In the genomic region with DNA sequence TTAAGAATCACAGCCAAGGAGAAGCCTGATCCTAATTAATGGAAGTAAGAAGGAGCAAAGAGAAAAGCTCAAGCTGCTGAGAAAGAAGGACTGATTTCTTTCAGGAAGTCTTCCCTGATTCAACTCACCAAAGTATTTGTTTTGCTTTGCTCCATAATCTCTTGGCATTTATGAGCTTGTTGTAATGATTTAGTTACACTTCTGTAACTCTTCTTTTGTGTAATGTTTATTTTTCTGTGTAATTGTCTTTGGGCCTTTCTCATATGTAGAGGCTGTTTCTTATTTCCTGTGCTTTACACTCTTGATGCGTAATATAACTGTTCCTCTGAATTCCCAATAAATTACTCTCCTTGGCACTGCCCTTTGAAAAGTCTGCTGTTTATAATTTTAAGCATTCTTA, we compare ENCODE assay signal across 1 cellular context.
TF ChIP-seq lines count a peak whose summit lies in the region.

No MANE protein-coding gene starts in this region.

TF ChIP-seq in HEK293, 187 proteins besides CTCF, POLR2A, EP300 and RAD21 (continued from another document and continues in another):
- TF ChIP-seq, protein P1, sequence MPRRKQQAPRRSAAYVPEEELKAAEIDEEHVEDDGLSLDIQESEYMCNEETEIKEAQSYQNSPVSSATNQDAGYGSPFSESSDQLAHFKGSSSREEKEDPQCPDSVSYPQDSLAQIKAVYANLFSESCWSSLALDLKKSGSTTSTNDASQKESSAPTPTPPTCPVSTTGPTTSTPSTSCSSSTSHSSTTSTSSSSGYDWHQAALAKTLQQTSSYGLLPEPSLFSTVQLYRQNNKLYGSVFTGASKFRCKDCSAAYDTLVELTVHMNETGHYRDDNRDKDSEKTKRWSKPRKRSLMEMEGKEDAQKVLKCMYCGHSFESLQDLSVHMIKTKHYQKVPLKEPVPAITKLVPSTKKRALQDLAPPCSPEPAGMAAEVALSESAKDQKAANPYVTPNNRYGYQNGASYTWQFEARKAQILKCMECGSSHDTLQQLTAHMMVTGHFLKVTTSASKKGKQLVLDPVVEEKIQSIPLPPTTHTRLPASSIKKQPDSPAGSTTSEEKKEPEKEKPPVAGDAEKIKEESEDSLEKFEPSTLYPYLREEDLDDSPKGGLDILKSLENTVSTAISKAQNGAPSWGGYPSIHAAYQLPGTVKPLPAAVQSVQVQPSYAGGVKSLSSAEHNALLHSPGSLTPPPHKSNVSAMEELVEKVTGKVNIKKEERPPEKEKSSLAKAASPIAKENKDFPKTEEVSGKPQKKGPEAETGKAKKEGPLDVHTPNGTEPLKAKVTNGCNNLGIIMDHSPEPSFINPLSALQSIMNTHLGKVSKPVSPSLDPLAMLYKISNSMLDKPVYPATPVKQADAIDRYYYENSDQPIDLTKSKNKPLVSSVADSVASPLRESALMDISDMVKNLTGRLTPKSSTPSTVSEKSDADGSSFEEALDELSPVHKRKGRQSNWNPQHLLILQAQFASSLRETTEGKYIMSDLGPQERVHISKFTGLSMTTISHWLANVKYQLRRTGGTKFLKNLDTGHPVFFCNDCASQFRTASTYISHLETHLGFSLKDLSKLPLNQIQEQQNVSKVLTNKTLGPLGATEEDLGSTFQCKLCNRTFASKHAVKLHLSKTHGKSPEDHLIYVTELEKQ (tag by site-specific recombination; IDR thresholded peaks at IDR 0.05; ENCODE audit: borderline replicate concordance): peak; percentile 97
- peak; percentile 72 for TF ChIP-seq ZBTB17 (tag by site-specific recombination; IDR thresholded peaks at IDR 0.05)
- TF ChIP-seq HOXD13 (CRISPR knock-in tag; IDR thresholded peaks at IDR 0.05; ENCODE audit: borderline replicate concordance): 0 out of 2 replicates have a peak, but pooled peaks have one; percentile 72
- peak; percentile 83 for TF ChIP-seq TCF7L2 (IDR thresholded peaks at IDR 0.05; ENCODE audit: borderline replicate concordance, low read depth, low read length)
- TF ChIP-seq ZNF561 (tag by site-specific recombination; IDR thresholded peaks at IDR 0.05; ENCODE audit: borderline replicate concordance): no peak
- no peak for TF ChIP-seq ZNF112 (tag by site-specific recombination; IDR thresholded peaks at IDR 0.05)
- no peak for TF ChIP-seq ZNF660 (tag by site-specific recombination; IDR thresholded peaks at IDR 0.05)
- peak; percentile 66 for TF ChIP-seq SCRT2 (tag by site-specific recombination; IDR thresholded peaks at IDR 0.05)
- TF ChIP-seq ZNF777 (tag by site-specific recombination; IDR thresholded peaks at IDR 0.05; ENCODE audit: borderline replicate concordance): no peak
- no peak for TF ChIP-seq HOXA7 (CRISPR knock-in tag; IDR thresholded peaks at IDR 0.05; ENCODE audit: borderline replicate concordance)
- TF ChIP-seq, protein P2, sequence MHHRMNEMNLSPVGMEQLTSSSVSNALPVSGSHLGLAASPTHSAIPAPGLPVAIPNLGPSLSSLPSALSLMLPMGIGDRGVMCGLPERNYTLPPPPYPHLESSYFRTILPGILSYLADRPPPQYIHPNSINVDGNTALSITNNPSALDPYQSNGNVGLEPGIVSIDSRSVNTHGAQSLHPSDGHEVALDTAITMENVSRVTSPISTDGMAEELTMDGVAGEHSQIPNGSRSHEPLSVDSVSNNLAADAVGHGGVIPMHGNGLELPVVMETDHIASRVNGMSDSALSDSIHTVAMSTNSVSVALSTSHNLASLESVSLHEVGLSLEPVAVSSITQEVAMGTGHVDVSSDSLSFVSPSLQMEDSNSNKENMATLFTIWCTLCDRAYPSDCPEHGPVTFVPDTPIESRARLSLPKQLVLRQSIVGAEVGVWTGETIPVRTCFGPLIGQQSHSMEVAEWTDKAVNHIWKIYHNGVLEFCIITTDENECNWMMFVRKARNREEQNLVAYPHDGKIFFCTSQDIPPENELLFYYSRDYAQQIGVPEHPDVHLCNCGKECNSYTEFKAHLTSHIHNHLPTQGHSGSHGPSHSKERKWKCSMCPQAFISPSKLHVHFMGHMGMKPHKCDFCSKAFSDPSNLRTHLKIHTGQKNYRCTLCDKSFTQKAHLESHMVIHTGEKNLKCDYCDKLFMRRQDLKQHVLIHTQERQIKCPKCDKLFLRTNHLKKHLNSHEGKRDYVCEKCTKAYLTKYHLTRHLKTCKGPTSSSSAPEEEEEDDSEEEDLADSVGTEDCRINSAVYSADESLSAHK (tag by site-specific recombination; IDR thresholded peaks at IDR 0.05): peak; percentile 98
- TF ChIP-seq ZNF211 (tag by site-specific recombination; IDR thresholded peaks at IDR 0.05; ENCODE audit: low read depth): no peak
- TF ChIP-seq PRDM1 (tag by site-specific recombination; IDR thresholded peaks at IDR 0.05): no peak
- no peak for TF ChIP-seq ZBTB20 (tag by site-specific recombination; IDR thresholded peaks at IDR 0.05)
- peak; percentile 64; the same call in 1 of the 2 replicates for TF ChIP-seq KLF7 (tag by site-specific recombination; IDR thresholded peaks at IDR 0.05; ENCODE audit: borderline replicate concordance)
- TF ChIP-seq ZNF701 (tag by site-specific recombination; IDR thresholded peaks at IDR 0.05): no peak
- no peak for TF ChIP-seq YY2 (tag by site-specific recombination; IDR thresholded peaks at IDR 0.05)
- no peak for TF ChIP-seq ZNF596 (tag by site-specific recombination; IDR thresholded peaks at IDR 0.05)
- no peak for TF ChIP-seq MYNN (tag by site-specific recombination; IDR thresholded peaks at IDR 0.05; ENCODE audit: borderline replicate concordance)
- no peak for TF ChIP-seq ZNF10 (tag by site-specific recombination; IDR thresholded peaks at IDR 0.05)
- no peak for TF ChIP-seq KLF9 (tag by site-specific recombination; IDR thresholded peaks at IDR 0.05; ENCODE audit: low read depth)
- TF ChIP-seq, protein P3, sequence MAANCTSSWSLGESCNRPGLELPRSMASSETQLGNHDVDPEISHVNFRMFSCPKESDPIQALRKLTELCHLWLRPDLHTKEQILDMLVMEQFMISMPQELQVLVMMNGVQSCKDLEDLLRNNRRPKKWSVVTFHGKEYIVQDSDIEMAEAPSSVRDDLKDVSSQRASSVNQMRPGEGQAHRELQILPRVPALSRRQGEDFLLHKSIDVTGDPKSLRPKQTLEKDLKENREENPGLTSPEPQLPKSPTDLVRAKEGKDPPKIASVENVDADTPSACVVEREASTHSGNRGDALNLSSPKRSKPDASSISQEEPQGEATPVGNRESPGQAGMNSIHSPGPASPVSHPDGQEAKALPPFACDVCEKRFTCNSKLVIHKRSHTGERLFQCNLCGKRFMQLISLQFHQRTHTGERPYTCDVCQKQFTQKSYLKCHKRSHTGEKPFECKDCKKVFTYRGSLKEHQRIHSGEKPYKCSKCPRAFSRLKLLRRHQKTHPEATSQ (tag by site-specific recombination; IDR thresholded peaks at IDR 0.05): no peak
- TF ChIP-seq OVOL3 (tag by site-specific recombination; IDR thresholded peaks at IDR 0.05): peak; percentile 98
- TF ChIP-seq, protein P4, sequence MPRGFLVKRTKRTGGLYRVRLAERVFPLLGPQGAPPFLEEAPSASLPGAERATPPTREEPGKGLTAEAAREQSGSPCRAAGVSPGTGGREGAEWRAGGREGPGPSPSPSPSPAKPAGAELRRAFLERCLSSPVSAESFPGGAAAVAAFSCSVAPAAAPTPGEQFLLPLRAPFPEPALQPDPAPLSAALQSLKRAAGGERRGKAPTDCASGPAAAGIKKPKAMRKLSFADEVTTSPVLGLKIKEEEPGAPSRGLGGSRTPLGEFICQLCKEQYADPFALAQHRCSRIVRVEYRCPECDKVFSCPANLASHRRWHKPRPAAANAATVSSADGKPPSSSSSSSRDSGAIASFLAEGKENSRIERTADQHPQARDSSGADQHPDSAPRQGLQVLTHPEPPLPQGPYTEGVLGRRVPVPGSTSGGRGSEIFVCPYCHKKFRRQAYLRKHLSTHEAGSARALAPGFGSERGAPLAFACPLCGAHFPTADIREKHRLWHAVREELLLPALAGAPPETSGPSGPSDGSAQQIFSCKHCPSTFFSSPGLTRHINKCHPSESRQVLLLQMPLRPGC (tag by site-specific recombination; IDR thresholded peaks at IDR 0.05): peak; percentile 90
- TF ChIP-seq RBAK (tag by site-specific recombination; IDR thresholded peaks at IDR 0.05): no peak
- TF ChIP-seq KLF1 (tag by site-specific recombination; IDR thresholded peaks at IDR 0.05): no peak
- TF ChIP-seq ZNF174 (tag by site-specific recombination; IDR thresholded peaks at IDR 0.05): no peak
- TF ChIP-seq, protein P5, sequence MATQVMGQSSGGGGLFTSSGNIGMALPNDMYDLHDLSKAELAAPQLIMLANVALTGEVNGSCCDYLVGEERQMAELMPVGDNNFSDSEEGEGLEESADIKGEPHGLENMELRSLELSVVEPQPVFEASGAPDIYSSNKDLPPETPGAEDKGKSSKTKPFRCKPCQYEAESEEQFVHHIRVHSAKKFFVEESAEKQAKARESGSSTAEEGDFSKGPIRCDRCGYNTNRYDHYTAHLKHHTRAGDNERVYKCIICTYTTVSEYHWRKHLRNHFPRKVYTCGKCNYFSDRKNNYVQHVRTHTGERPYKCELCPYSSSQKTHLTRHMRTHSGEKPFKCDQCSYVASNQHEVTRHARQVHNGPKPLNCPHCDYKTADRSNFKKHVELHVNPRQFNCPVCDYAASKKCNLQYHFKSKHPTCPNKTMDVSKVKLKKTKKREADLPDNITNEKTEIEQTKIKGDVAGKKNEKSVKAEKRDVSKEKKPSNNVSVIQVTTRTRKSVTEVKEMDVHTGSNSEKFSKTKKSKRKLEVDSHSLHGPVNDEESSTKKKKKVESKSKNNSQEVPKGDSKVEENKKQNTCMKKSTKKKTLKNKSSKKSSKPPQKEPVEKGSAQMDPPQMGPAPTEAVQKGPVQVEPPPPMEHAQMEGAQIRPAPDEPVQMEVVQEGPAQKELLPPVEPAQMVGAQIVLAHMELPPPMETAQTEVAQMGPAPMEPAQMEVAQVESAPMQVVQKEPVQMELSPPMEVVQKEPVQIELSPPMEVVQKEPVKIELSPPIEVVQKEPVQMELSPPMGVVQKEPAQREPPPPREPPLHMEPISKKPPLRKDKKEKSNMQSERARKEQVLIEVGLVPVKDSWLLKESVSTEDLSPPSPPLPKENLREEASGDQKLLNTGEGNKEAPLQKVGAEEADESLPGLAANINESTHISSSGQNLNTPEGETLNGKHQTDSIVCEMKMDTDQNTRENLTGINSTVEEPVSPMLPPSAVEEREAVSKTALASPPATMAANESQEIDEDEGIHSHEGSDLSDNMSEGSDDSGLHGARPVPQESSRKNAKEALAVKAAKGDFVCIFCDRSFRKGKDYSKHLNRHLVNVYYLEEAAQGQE (tag by site-specific recombination; IDR thresholded peaks at IDR 0.05): no peak
- TF ChIP-seq YY1 (tag by site-specific recombination; IDR thresholded peaks at IDR 0.05): no peak
- no peak for TF ChIP-seq ZNF521 (tag by site-specific recombination; IDR thresholded peaks at IDR 0.05)
- TF ChIP-seq ZNF354C (tag by site-specific recombination; IDR thresholded peaks at IDR 0.05; ENCODE audit: borderline replicate concordance, low read depth): no peak
- TF ChIP-seq, protein P6, sequence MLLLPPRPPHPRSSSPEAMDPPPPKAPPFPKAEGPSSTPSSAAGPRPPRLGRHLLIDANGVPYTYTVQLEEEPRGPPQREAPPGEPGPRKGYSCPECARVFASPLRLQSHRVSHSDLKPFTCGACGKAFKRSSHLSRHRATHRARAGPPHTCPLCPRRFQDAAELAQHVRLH (tag by site-specific recombination; IDR thresholded peaks at IDR 0.05): peak; percentile 85
- TF ChIP-seq ZNF223 (tag by site-specific recombination; IDR thresholded peaks at IDR 0.05): no peak
- TF ChIP-seq ZNF423 (tag by site-specific recombination; IDR thresholded peaks at IDR 0.05): no peak; the same call in 1 of the 2 replicates
- TF ChIP-seq ZNF23 (tag by site-specific recombination; IDR thresholded peaks at IDR 0.05; ENCODE audit: borderline replicate concordance): no peak
- TF ChIP-seq ZNF416 (tag by site-specific recombination; IDR thresholded peaks at IDR 0.05): no peak
- TF ChIP-seq, protein P7, sequence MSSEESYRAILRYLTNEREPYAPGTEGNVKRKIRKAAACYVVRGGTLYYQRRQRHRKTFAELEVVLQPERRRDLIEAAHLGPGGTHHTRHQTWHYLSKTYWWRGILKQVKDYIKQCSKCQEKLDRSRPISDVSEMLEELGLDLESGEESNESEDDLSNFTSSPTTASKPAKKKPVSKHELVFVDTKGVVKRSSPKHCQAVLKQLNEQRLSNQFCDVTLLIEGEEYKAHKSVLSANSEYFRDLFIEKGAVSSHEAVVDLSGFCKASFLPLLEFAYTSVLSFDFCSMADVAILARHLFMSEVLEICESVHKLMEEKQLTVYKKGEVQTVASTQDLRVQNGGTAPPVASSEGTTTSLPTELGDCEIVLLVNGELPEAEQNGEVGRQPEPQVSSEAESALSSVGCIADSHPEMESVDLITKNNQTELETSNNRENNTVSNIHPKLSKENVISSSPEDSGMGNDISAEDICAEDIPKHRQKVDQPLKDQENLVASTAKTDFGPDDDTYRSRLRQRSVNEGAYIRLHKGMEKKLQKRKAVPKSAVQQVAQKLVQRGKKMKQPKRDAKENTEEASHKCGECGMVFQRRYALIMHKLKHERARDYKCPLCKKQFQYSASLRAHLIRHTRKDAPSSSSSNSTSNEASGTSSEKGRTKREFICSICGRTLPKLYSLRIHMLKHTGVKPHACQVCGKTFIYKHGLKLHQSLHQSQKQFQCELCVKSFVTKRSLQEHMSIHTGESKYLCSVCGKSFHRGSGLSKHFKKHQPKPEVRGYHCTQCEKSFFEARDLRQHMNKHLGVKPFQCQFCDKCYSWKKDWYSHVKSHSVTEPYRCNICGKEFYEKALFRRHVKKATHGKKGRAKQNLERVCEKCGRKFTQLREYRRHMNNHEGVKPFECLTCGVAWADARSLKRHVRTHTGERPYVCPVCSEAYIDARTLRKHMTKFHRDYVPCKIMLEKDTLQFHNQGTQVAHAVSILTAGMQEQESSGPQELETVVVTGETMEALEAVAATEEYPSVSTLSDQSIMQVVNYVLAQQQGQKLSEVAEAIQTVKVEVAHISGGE (tag by site-specific recombination; conservative IDR thresholded peaks at IDR 0.05; ENCODE audit: low read depth): no peak
- no peak for TF ChIP-seq ZNF324 (tag by site-specific recombination; IDR thresholded peaks at IDR 0.05)
- 0 out of 2 replicates have a peak, but pooled peaks have one; percentile 48 for TF ChIP-seq KLF8 (tag by site-specific recombination; IDR thresholded peaks at IDR 0.05)
- TF ChIP-seq ZNF366 (tag by site-specific recombination; conservative IDR thresholded peaks at IDR 0.05): peak; percentile 83
- no peak for TF ChIP-seq ZNF658 (tag by site-specific recombination; IDR thresholded peaks at IDR 0.05)
- peak; percentile 82 for TF ChIP-seq WT1 (tag by site-specific recombination; IDR thresholded peaks at IDR 0.05)
- no peak for TF ChIP-seq ZNF239 (tag by site-specific recombination; IDR thresholded peaks at IDR 0.05)
- no peak for TF ChIP-seq ZNF266 (tag by site-specific recombination; IDR thresholded peaks at IDR 0.05; ENCODE audit: low read depth)
- TF ChIP-seq ZNF585B (tag by site-specific recombination; IDR thresholded peaks at IDR 0.05): no peak
- TF ChIP-seq, protein P8, sequence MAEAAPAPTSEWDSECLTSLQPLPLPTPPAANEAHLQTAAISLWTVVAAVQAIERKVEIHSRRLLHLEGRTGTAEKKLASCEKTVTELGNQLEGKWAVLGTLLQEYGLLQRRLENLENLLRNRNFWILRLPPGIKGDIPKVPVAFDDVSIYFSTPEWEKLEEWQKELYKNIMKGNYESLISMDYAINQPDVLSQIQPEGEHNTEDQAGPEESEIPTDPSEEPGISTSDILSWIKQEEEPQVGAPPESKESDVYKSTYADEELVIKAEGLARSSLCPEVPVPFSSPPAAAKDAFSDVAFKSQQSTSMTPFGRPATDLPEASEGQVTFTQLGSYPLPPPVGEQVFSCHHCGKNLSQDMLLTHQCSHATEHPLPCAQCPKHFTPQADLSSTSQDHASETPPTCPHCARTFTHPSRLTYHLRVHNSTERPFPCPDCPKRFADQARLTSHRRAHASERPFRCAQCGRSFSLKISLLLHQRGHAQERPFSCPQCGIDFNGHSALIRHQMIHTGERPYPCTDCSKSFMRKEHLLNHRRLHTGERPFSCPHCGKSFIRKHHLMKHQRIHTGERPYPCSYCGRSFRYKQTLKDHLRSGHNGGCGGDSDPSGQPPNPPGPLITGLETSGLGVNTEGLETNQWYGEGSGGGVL (tag by site-specific recombination; IDR thresholded peaks at IDR 0.05): peak; percentile 60
- TF ChIP-seq ZNF664 (tag by site-specific recombination; IDR thresholded peaks at IDR 0.05): no peak
